In the genomic region with DNA sequence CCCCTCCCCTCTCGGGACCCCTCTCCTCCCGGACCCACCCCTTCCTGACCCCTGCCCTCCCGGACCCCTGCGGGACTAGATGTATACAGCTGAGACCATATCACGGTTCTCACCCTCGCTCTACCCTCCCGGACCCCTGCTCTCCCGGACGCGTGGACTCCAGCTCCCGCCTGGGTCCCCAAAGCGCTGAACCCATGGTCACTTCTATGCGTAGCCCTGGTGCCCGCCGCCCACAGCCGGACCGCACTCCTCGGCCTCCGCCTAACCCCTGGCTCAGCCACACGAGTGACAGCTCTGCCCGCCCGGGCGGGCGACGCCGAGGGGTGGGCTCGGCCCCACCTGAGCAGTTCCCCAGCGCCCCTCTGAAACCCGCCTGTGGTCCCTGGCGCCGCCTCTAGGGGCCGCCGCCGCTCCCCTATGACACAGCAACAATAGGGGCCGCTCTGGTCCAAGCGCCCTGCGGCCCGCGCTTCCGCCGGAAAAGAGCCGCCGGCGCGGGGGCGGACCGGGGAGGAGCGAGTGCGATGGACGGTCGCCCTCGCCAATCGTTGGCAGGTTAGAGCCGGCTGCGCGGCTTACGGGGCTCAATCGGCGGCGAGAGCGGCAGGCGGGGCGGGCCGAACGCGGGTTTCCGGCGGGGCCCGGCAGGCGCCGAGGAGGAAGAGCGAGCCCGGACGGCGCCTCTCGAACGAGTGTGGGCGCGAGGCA, we compare ENCODE assay signal across 1 cellular context.
TF ChIP-seq lines count a peak whose summit lies in the region.

Gene ADRM1 (plus strand): TSS at position 657 of the 708 bp plus-strand sequence. CDS start 572 bp downstream, outside the sequence.

TF ChIP-seq in GM12878, 131 proteins besides CTCF, POLR2A, EP300 and RAD21 (continued from another document):
- no peak for TF ChIP-seq ZBTB4 (CRISPR knock-in tag; IDR thresholded peaks at IDR 0.05)
- TF ChIP-seq USF2 (IDR thresholded peaks at IDR 0.05; ENCODE audit: borderline replicate concordance, low read depth, low read length) = no peak
- TF ChIP-seq KDM1A (IDR thresholded peaks at IDR 0.05; ENCODE audit: borderline replicate concordance) = no peak
- TF ChIP-seq, protein P1, sequence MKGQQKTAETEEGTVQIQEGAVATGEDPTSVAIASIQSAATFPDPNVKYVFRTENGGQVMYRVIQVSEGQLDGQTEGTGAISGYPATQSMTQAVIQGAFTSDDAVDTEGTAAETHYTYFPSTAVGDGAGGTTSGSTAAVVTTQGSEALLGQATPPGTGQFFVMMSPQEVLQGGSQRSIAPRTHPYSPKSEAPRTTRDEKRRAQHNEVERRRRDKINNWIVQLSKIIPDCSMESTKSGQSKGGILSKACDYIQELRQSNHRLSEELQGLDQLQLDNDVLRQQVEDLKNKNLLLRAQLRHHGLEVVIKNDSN (IDR thresholded peaks at IDR 0.05; ENCODE audit: borderline replicate concordance, extremely low read length, insufficient read depth, low read depth, low read length) = no peak
- TF ChIP-seq HDGF (IDR thresholded peaks at IDR 0.05) = no peak; the same call in 1 of the 2 replicates
- no peak for TF ChIP-seq POLR2AphosphoS2 (IDR thresholded peaks at IDR 0.05; ENCODE audit: low read depth, low read length)
- no peak; the same call in 1 of the 2 replicates for TF ChIP-seq TAF1 (IDR thresholded peaks at IDR 0.05; ENCODE audit: borderline replicate concordance, low read depth, low read length)
- TF ChIP-seq, protein P2, sequence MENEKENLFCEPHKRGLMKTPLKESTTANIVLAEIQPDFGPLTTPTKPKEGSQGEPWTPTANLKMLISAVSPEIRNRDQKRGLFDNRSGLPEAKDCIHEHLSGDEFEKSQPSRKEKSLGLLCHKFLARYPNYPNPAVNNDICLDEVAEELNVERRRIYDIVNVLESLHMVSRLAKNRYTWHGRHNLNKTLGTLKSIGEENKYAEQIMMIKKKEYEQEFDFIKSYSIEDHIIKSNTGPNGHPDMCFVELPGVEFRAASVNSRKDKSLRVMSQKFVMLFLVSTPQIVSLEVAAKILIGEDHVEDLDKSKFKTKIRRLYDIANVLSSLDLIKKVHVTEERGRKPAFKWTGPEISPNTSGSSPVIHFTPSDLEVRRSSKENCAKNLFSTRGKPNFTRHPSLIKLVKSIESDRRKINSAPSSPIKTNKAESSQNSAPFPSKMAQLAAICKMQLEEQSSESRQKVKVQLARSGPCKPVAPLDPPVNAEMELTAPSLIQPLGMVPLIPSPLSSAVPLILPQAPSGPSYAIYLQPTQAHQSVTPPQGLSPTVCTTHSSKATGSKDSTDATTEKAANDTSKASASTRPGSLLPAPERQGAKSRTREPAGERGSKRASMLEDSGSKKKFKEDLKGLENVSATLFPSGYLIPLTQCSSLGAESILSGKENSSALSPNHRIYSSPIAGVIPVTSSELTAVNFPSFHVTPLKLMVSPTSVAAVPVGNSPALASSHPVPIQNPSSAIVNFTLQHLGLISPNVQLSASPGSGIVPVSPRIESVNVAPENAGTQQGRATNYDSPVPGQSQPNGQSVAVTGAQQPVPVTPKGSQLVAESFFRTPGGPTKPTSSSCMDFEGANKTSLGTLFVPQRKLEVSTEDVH (IDR thresholded peaks at IDR 0.05; ENCODE audit: low read depth, partially characterized antibody) = no peak
- no peak for TF ChIP-seq SUZ12 (IDR thresholded peaks at IDR 0.05; ENCODE audit: unreplicated experiment)
- TF ChIP-seq IKZF1 (conservative IDR thresholded peaks at IDR 0.05) = peak; percentile 73
- no peak for TF ChIP-seq TCF12 (IDR thresholded peaks at IDR 0.05; ENCODE audit: low read depth, low read length)
- peak; percentile 59 for TF ChIP-seq MAX (IDR thresholded peaks at IDR 0.05; ENCODE audit: low read depth, low read length)
- no peak for TF ChIP-seq NR2C2 (IDR thresholded peaks at IDR 0.05; ENCODE audit: borderline replicate concordance, control insufficient read depth, insufficient read length, low read depth)
- no peak for TF ChIP-seq TARDBP (IDR thresholded peaks at IDR 0.05; ENCODE audit: borderline replicate concordance)
- TF ChIP-seq SUPT20H (IDR thresholded peaks at IDR 0.05; ENCODE audit: borderline replicate concordance, control insufficient read depth, low read depth, low read length) = no peak
- TF ChIP-seq IKZF2 (IDR thresholded peaks at IDR 0.05) = no peak
- TF ChIP-seq ZNF384 (IDR thresholded peaks at IDR 0.05; ENCODE audit: borderline replicate concordance, low read depth, low read length) = no peak
- TF ChIP-seq CHD1 (IDR thresholded peaks at IDR 0.05; ENCODE audit: low read depth, low read length) = no peak
- TF ChIP-seq NR2C1 (IDR thresholded peaks at IDR 0.05) = peak; percentile 53; the same call in 1 of the 2 replicates
- 0 out of 4 replicates have a peak, but pooled peaks of 1 of the 2 experiments have one; percentile 9 for TF ChIP-seq SRF (IDR thresholded peaks at IDR 0.05; ENCODE audit: low read depth in 2 of 2, low read length in 2 of 2)
- no peak for TF ChIP-seq CBX3 (IDR thresholded peaks at IDR 0.05; ENCODE audit: borderline replicate concordance, low read depth)
- TF ChIP-seq FOS (IDR thresholded peaks at IDR 0.05; ENCODE audit: borderline replicate concordance, extremely low read depth, insufficient read length) = peak; percentile 44
- peak; percentile 53 for TF ChIP-seq MXI1 (IDR thresholded peaks at IDR 0.05; ENCODE audit: low read depth, low read length)
- no peak for TF ChIP-seq YBX1 (IDR thresholded peaks at IDR 0.05)
- TF ChIP-seq CHD4 (IDR thresholded peaks at IDR 0.05) = no peak
- TF ChIP-seq CBFB (IDR thresholded peaks at IDR 0.05; ENCODE audit: low read depth) = peak; percentile 72
- TF ChIP-seq, protein P3, sequence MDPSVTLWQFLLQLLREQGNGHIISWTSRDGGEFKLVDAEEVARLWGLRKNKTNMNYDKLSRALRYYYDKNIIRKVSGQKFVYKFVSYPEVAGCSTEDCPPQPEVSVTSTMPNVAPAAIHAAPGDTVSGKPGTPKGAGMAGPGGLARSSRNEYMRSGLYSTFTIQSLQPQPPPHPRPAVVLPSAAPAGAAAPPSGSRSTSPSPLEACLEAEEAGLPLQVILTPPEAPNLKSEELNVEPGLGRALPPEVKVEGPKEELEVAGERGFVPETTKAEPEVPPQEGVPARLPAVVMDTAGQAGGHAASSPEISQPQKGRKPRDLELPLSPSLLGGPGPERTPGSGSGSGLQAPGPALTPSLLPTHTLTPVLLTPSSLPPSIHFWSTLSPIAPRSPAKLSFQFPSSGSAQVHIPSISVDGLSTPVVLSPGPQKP (IDR thresholded peaks at IDR 0.05; ENCODE audit: low read depth, low read length) = peak; percentile 84
- TF ChIP-seq CREB1 (IDR thresholded peaks at IDR 0.05; ENCODE audit: low read depth) = peak; percentile 87
- no peak for TF ChIP-seq ZNF274 (IDR thresholded peaks at IDR 0.05; ENCODE audit: insufficient read depth, insufficient read length)
- no peak for TF ChIP-seq SREBF2 (IDR thresholded peaks at IDR 0.05; ENCODE audit: low read length)
- TF ChIP-seq FOXM1 (IDR thresholded peaks at IDR 0.05; ENCODE audit: low read depth, low read length) = no peak
- TF ChIP-seq, protein P4, sequence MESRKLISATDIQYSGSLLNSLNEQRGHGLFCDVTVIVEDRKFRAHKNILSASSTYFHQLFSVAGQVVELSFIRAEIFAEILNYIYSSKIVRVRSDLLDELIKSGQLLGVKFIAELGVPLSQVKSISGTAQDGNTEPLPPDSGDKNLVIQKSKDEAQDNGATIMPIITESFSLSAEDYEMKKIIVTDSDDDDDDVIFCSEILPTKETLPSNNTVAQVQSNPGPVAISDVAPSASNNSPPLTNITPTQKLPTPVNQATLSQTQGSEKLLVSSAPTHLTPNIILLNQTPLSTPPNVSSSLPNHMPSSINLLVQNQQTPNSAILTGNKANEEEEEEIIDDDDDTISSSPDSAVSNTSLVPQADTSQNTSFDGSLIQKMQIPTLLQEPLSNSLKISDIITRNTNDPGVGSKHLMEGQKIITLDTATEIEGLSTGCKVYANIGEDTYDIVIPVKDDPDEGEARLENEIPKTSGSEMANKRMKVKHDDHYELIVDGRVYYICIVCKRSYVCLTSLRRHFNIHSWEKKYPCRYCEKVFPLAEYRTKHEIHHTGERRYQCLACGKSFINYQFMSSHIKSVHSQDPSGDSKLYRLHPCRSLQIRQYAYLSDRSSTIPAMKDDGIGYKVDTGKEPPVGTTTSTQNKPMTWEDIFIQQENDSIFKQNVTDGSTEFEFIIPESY (IDR thresholded peaks at IDR 0.05) = no peak
